Comparison of ENCODE assay signal across 8 cellular contexts in genomic region chr17:69414408-69415274, GRCh38. TPM values are rescaled to one million over a fixed set of nuclear protein-coding genes. Genes with fewer than 3 reads are reported as not detected.
DNase-seq lines count a peak whose midpoint lies in the region; ATAC-seq and TF ChIP-seq lines count a peak whose summit lies in the region.

Gene MAP2K6 (plus strand): TSS chr17:69414697. CDS start chr17:69414985, 288 bp downstream.

- peak in 1 of 3 donors; percentile 22 for TF ChIP-seq POLR2A in body of pancreas (IDR thresholded peaks at IDR 0.05)

- H3K9me3 ChIP-seq in body of pancreas: no peaks in the 10 kb centered on the region
- no peaks in the 10 kb centered on the region for H3K9me3 ChIP-seq in iPS-18c (ENCODE audit: control insufficient read depth, insufficient read depth, low read length)
- H3K9me3 ChIP-seq in skeletal muscle tissue (ENCODE audit: control insufficient read depth in 3 of 3, low read length in 3 of 3): no peaks in the 10 kb centered on the region

- DNase-seq in GM13976 (ENCODE audit: low spot score): peak; percentile 81
- DNase-seq in NCI-H1105 (lab: John Stamatoyannopoulos, UW): peak; percentile 45
- DNase-seq in T-helper 22 cell (ENCODE audit: low read depth): peak; percentile 65
- peak; percentile 76 to 86 (median 82) for DNase-seq in body of pancreas
- no peak for DNase-seq in chondrocyte (ENCODE audit: low spot score)

- TF ChIP-seq CTCF in GM13976 (IDR thresholded peaks at IDR 0.05; ENCODE audit: borderline replicate concordance, control extremely low read depth, extremely low read depth, insufficient read depth, missing control alignments): no peak
- no peak for TF ChIP-seq CTCF in body of pancreas (IDR thresholded peaks at IDR 0.05)
- no peak for TF ChIP-seq CTCF in chondrocyte (IDR thresholded peaks at IDR 0.05)

- H3K27ac ChIP-seq in body of pancreas: peak within 1 kb of the TSS in 3 of 4 donors; percentile 6 to 63 (median 49)
- peak within 1 kb of the TSS; percentile 64 for H3K27ac ChIP-seq in skeletal muscle tissue (ENCODE audit: low read depth, low read length)

- peaks cover 3% of the 10 kb centered on the region for H3K9me3 Mint-ChIP-seq in chondrocyte (ENCODE audit: low read depth)

- H3K4me3 ChIP-seq in body of pancreas (peak within 1 kb of the TSS in 1 of 2 donors; percentile 58), iPS-18c (ENCODE audit: insufficient read depth, low read depth, low read length) (peak within 1 kb of the TSS; percentile 60), skeletal muscle tissue (ENCODE audit: low read length in 3 of 3) (peak within 1 kb of the TSS; percentile 90 to 98 (median 91))

- H3K27me3 Mint-ChIP-seq in chondrocyte (ENCODE audit: low read depth): no peaks in the 10 kb centered on the region

- H3K9ac ChIP-seq in skeletal muscle tissue (ENCODE audit: low read depth in 1 of 3, low read length in 3 of 3): peak within 1 kb of the TSS; percentile 69 to 87 (median 75)

- H3K36me3 Mint-ChIP-seq in chondrocyte (ENCODE audit: low read depth): no peaks in the 10 kb centered on the region

- no peaks in the 10 kb centered on the region for H3K36me3 ChIP-seq in body of pancreas (replicated peaks in 1 of 2; ENCODE audit: insufficient read depth in 1 of 2, low read depth in 2 of 2)
- no peaks in the 10 kb centered on the region for H3K36me3 ChIP-seq in skeletal muscle tissue (ENCODE audit: control insufficient read depth in 3 of 3, insufficient read depth in 3 of 3, low read length in 3 of 3)

- intact Hi-C loops in body of pancreas (cut with DNase I): no loop called here

- in situ Hi-C loops in GM13976 (cut with MboI; ENCODE audit: low sequenced_read_pairs, unreplicated experiment): no loop called here

- H3K4me1 ChIP-seq in body of pancreas (peaks cover 30% of the 10 kb centered on the region), skeletal muscle tissue (ENCODE audit: control insufficient read depth in 3 of 3, insufficient read depth in 3 of 3, low read length in 3 of 3) (peaks cover 0 to 15% (median 3%) of the 10 kb centered on the region in 3 donors)

- H3K4me3 Mint-ChIP-seq in chondrocyte (ENCODE audit: unreplicated experiment): no peak within 1 kb of the TSS

- no peaks in the 10 kb centered on the region for H3K27me3 ChIP-seq in body of pancreas
- no peaks in the 10 kb centered on the region for H3K27me3 ChIP-seq in skeletal muscle tissue (ENCODE audit: control insufficient read depth in 3 of 3, insufficient read depth in 3 of 3, low read length in 3 of 3)

- H3K4me1 Mint-ChIP-seq in chondrocyte (ENCODE audit: low read depth): no peaks in the 10 kb centered on the region

- WGBS in body of pancreas, 2 donors: 1% methylated on average over 25 to 27 of the region's 27 CpGs

- peak; percentile 93 for ATAC-seq in HG02623 (IDR thresholded peaks at IDR 0.05; ENCODE audit: unreplicated experiment)
- ATAC-seq in body of pancreas: peak; percentile 91

- no peak within 1 kb of the TSS for H3K27ac Mint-ChIP-seq in chondrocyte (ENCODE audit: unreplicated experiment)

RNA-seq across cellular contexts. Expression of gene MAP2K6, which starts in this region (rescaled TPM):
- total RNA-seq in body of pancreas: 10 to 100 TPM in 1 of 2 donors, 1 to 10 TPM in 1; 4.4 to 34.6 TPM
- total RNA-seq in skeletal muscle tissue: 13.6 TPM
- total RNA-seq in chondrocyte: 0.75 to 6.1 TPM (median 0.90 TPM) in 3 replicates
